In genomic region chr17:64202683-64203430, GRCh38 we compare ENCODE assay signal across 9 cellular contexts.
DNase-seq lines count a peak whose midpoint lies in the region; ATAC-seq and TF ChIP-seq lines count a peak whose summit lies in the region.
"Had no signal": no experiment of that assay in that cellular context is flagged by ENCODE, and none has a peak within 500 bp of the region (broad histone marks: within the 10 kb centered on the region; RNA-seq: fewer than 3 reads in every experiment).

No MANE protein-coding gene starts in this region.

- H3K27me3 Mint-ChIP-seq in nephron progenitor cell (ENCODE audit: low read depth, poor library complexity): no peaks in the 10 kb centered on the region
- H3K27me3 Mint-ChIP-seq in effector memory CD8-positive, alpha-beta T cell: no peaks in the 10 kb centered on the region

- H3K4me3 Mint-ChIP-seq in nephron progenitor cell: no peak overlapping the region
- no peak overlapping the region for H3K4me3 Mint-ChIP-seq in effector memory CD8-positive, alpha-beta T cell
- H3K4me3 Mint-ChIP-seq: activated T-helper 1 cell treated with anti-CD3 and anti-CD28 coated beads, Interleukin-12 subunit alpha, Interleukin-12 subunit beta, Interleukin-2, Interleukin-4 antibody, amounts not matched to agents 30 ng/mL and 10 ng/mL and 1 ng/mL, durations not matched to agents 14 hours and 24 hours and 36 hours had no signal

- no peaks in the 10 kb centered on the region for H3K36me3 Mint-ChIP-seq in nephron progenitor cell (ENCODE audit: low read depth)
- no peaks in the 10 kb centered on the region for H3K36me3 Mint-ChIP-seq in effector memory CD8-positive, alpha-beta T cell (ENCODE audit: insufficient read depth)

- no peak for TF ChIP-seq CTCF in fibroblast of pulmonary artery (IDR thresholded peaks at IDR 0.05; ENCODE audit: low read length, missing control alignments)
- no peak for TF ChIP-seq CTCF in nephron progenitor cell (IDR thresholded peaks at IDR 0.05)
- TF ChIP-seq CTCF in coronary artery (IDR thresholded peaks at IDR 0.05): no peak

- peaks cover 4% of the 10 kb centered on the region for H3K9me3 Mint-ChIP-seq in nephron progenitor cell
- no peaks in the 10 kb centered on the region for H3K9me3 Mint-ChIP-seq in effector memory CD8-positive, alpha-beta T cell
- H3K9me3 Mint-ChIP-seq: activated T-helper 1 cell treated with anti-CD3 and anti-CD28 coated beads, Interleukin-12 subunit alpha, Interleukin-12 subunit beta, Interleukin-2, Interleukin-4 antibody, amounts not matched to agents 30 ng/mL and 10 ng/mL and 1 ng/mL, durations not matched to agents 14 hours and 24 hours and 36 hours had no signal

- DNase-seq in ELR (ENCODE audit: low read depth) (peak; percentile 95), SW480 (ENCODE audit: low spot score) (peak; percentile 64), fibroblast of pulmonary artery (ENCODE audit: low read depth) (peak; percentile 56), nephron progenitor cell (no peak), coronary artery (ENCODE audit: low spot score) (no peak)
- DNase-seq in effector memory CD8-positive, alpha-beta T cell: no peak
- DNase-seq in effector CD4-positive, alpha-beta T cell: no peak

- no peak for ATAC-seq in effector memory CD8-positive, alpha-beta T cell (replicated peaks)
- ATAC-seq in HG03442 (IDR thresholded peaks at IDR 0.05; ENCODE audit: unreplicated experiment): no peak

- H3K27ac Mint-ChIP-seq in nephron progenitor cell: peak overlapping the region; percentile 73
- H3K27ac Mint-ChIP-seq in effector memory CD8-positive, alpha-beta T cell: peak overlapping the region in 1 of 2 donors; percentile 22
- H3K27ac Mint-ChIP-seq: activated T-helper 1 cell treated with anti-CD3 and anti-CD28 coated beads, Interleukin-12 subunit alpha, Interleukin-12 subunit beta, Interleukin-2, Interleukin-4 antibody, amounts not matched to agents 30 ng/mL and 10 ng/mL and 1 ng/mL, durations not matched to agents 14 hours and 24 hours and 36 hours had no signal

- H3K4me3 ChIP-seq in fibroblast of pulmonary artery (replicated peaks; ENCODE audit: low read depth, low read length) (no peak overlapping the region), coronary artery (no peak overlapping the region)

- peaks cover 29% of the 10 kb centered on the region for H3K4me1 Mint-ChIP-seq in nephron progenitor cell
- H3K4me1 Mint-ChIP-seq in effector memory CD8-positive, alpha-beta T cell (ENCODE audit: low read depth in 2 of 2): peaks cover 5% of the 10 kb centered on the region in 2 donors

- peak overlapping the region in 1 of 2 donors; percentile 4 for H3K27ac ChIP-seq in coronary artery

Comparison
In these comparisons a context has a peak if more than half of its experiments do, and no peak if none do; other contexts are left out.
1. DNase-seq: peak in ELR (single experiment), SW480 (single experiment) and fibroblast of pulmonary artery (single experiment); none in nephron progenitor cell (single experiment), effector memory CD8-positive, alpha-beta T cell (0 of 3), coronary artery (single experiment) and effector CD4-positive, alpha-beta T cell (single experiment).